1 cellular context compared by ENCODE assay signal in genomic region chr14:91060472-91061308, GRCh38.
TF ChIP-seq lines count a peak whose summit lies in the region.

RPS6KA5 (minus strand) TSS chr14:91060641; CDS start chr14:91060434, 207 bp downstream.

TF ChIP-seq in K562, 482 proteins besides CTCF, POLR2A, EP300 and RAD21 (continued from another document and continues in another):
- 0 out of 2 replicates have a peak, but pooled peaks have one; percentile 32 for TF ChIP-seq PHB (CRISPR knock-in tag; IDR thresholded peaks at IDR 0.05)
- TF ChIP-seq ZNF134 (CRISPR knock-in tag; conservative IDR thresholded peaks at IDR 0.05) = no peak
- no peak for TF ChIP-seq OTX1 (CRISPR knock-in tag; IDR thresholded peaks at IDR 0.05)
- TF ChIP-seq RFX1 (IDR thresholded peaks at IDR 0.05) = peak; percentile 78
- TF ChIP-seq CHAMP1 (IDR thresholded peaks at IDR 0.05) = no peak
- TF ChIP-seq ZNF324 (CRISPR knock-in tag; IDR thresholded peaks at IDR 0.05) = no peak
- TF ChIP-seq USF1 (CRISPR knock-in tag; IDR thresholded peaks at IDR 0.05) = peak; percentile 65; the same call in 1 of the 2 replicates
- no peak; the same call in 1 of the 2 replicates for TF ChIP-seq TFAP4 (CRISPR knock-in tag; IDR thresholded peaks at IDR 0.05; ENCODE audit: borderline replicate concordance)
- TF ChIP-seq HDGF (IDR thresholded peaks at IDR 0.05) = no peak
- no peak for TF ChIP-seq ZNF76 (CRISPR knock-in tag; IDR thresholded peaks at IDR 0.05; ENCODE audit: borderline replicate concordance)
- peak; percentile 92 to 93 for TF ChIP-seq MAZ (CRISPR knock-in tag; conservative IDR thresholded peaks at IDR 0.05 in 1 of 2, IDR thresholded peaks at IDR 0.05 in 1 of 2)
- 0 out of 2 replicates have a peak, but pooled peaks have one; percentile 15 for TF ChIP-seq SOX6 (IDR thresholded peaks at IDR 0.05)
- TF ChIP-seq MYNN (IDR thresholded peaks at IDR 0.05) = no peak
- TF ChIP-seq MYNN (CRISPR knock-in tag; IDR thresholded peaks at IDR 0.05) = no peak
- peak; percentile 15; the same call in 1 of the 2 replicates for TF ChIP-seq RNF2 (IDR thresholded peaks at IDR 0.05)
- TF ChIP-seq CBFA2T2 (conservative IDR thresholded peaks at IDR 0.05) = no peak
- no peak for TF ChIP-seq CREB3 (tag; conservative IDR thresholded peaks at IDR 0.05; ENCODE audit: low read depth)
- TF ChIP-seq ZNF175 (CRISPR knock-in tag; IDR thresholded peaks at IDR 0.05; ENCODE audit: low read depth) = 0 out of 2 replicates have a peak, but pooled peaks have one; percentile 13
- TF ChIP-seq RBBP5 (IDR thresholded peaks at IDR 0.05; ENCODE audit: borderline replicate concordance, insufficient read depth, low read length, poor library complexity, severe bottlenecking) = no peak
- no peak for TF ChIP-seq NR4A1 (CRISPR knock-in tag; IDR thresholded peaks at IDR 0.05)
- no peak for TF ChIP-seq NR4A1 (tag; IDR thresholded peaks at IDR 0.05)
- TF ChIP-seq SMAD3 (CRISPR knock-in tag; conservative IDR thresholded peaks at IDR 0.05) = no peak
- no peak for TF ChIP-seq BMI1 (IDR thresholded peaks at IDR 0.05; ENCODE audit: low read length)
- TF ChIP-seq E2F8 (IDR thresholded peaks at IDR 0.05; ENCODE audit: low read depth, partially characterized antibody) = peak; percentile 75
- no peak for TF ChIP-seq SRSF1 (IDR thresholded peaks at IDR 0.05; ENCODE audit: low read depth, low read length)
- TF ChIP-seq NKRF (IDR thresholded peaks at IDR 0.05; ENCODE audit: borderline replicate concordance) = peak; percentile 89
- peak; percentile 79 for TF ChIP-seq PRDM10 (IDR thresholded peaks at IDR 0.05; ENCODE audit: partially characterized antibody)
- TF ChIP-seq KDM5B (IDR thresholded peaks at IDR 0.05; ENCODE audit: insufficient replicate concordance, low read depth, low read length) = peak; percentile 4
- TF ChIP-seq XRCC5 (IDR thresholded peaks at IDR 0.05; ENCODE audit: low read depth, low read length) = no peak
- peak; percentile 38; the same call in 1 of the 2 replicates for TF ChIP-seq SIN3B (IDR thresholded peaks at IDR 0.05; ENCODE audit: low read depth)
- no peak for TF ChIP-seq ZNF23 (CRISPR knock-in tag; IDR thresholded peaks at IDR 0.05)
- no peak for TF ChIP-seq MED1 (CRISPR knock-in tag; IDR thresholded peaks at IDR 0.05; ENCODE audit: borderline replicate concordance)
- TF ChIP-seq MBD2 (IDR thresholded peaks at IDR 0.05; ENCODE audit: borderline replicate concordance, low read depth) = peak; percentile 90
- no peak for TF ChIP-seq ZNF316 (IDR thresholded peaks at IDR 0.05)
- TF ChIP-seq LEF1 (IDR thresholded peaks at IDR 0.05) = no peak
- no peak for TF ChIP-seq ZNF561 (CRISPR knock-in tag; conservative IDR thresholded peaks at IDR 0.05)
- peak; percentile 91 for TF ChIP-seq MAX (CRISPR knock-in tag; IDR thresholded peaks at IDR 0.05)
- TF ChIP-seq ADNP (tag; IDR thresholded peaks at IDR 0.05) = no peak
- TF ChIP-seq ZSCAN32 (CRISPR knock-in tag; IDR thresholded peaks at IDR 0.05) = no peak
- TF ChIP-seq SP1 (CRISPR knock-in tag; IDR thresholded peaks at IDR 0.05) = peak; percentile 95
- TF ChIP-seq MYBL2 (IDR thresholded peaks at IDR 0.05; ENCODE audit: low read depth) = no peak
- TF ChIP-seq MYBL2 (CRISPR knock-in tag; IDR thresholded peaks at IDR 0.05; ENCODE audit: borderline replicate concordance) = no peak
- no peak for TF ChIP-seq RFX7 (CRISPR knock-in tag; IDR thresholded peaks at IDR 0.05)
- no peak for TF ChIP-seq PCBP2 (IDR thresholded peaks at IDR 0.05; ENCODE audit: low read depth, low read length, poor library complexity, severe bottlenecking)
- no peak for TF ChIP-seq THRA (IDR thresholded peaks at IDR 0.05)
- TF ChIP-seq GTF2F1 (IDR thresholded peaks at IDR 0.05; ENCODE audit: low read depth, low read length) = no peak
- no peak for TF ChIP-seq SMARCA4 (IDR thresholded peaks at IDR 0.05)
- no peak; a peak in 1 of 4 replicates for TF ChIP-seq ZNF639 (CRISPR knock-in tag; conservative IDR thresholded peaks at IDR 0.05 in 1 of 2, IDR thresholded peaks at IDR 0.05 in 1 of 2)
- peak; percentile 46; the same call in 1 of the 2 replicates for TF ChIP-seq ATF1 (CRISPR knock-in tag; IDR thresholded peaks at IDR 0.05)
- peak; percentile 98 for TF ChIP-seq ATF1 (tag; IDR thresholded peaks at IDR 0.05)
- TF ChIP-seq ZNF695 (CRISPR knock-in tag; IDR thresholded peaks at IDR 0.05) = no peak
